ENCODE assay signal across 31 cellular contexts in genomic region chr6:149162924-149163323, GRCh38.
"Had no signal": no experiment of that assay in that cellular context is flagged by ENCODE, and none has a peak within 500 bp of the region (broad histone marks: within the 10 kb centered on the region; RNA-seq: fewer than 3 reads in every experiment).

No MANE protein-coding gene starts in this region.

- ATAC-seq: activated T-cell treated with anti-CD3 and anti-CD28 coated beads, Interleukin-2, amount 50 U/mL, for 72 hours; effector memory CD8-positive, alpha-beta T cell; WTC11 had no signal

- H3K9me3 Mint-ChIP-seq: activated T-cell treated with anti-CD3 and anti-CD28 coated beads, Interleukin-2, amount 50 U/mL, for 24 hours; central memory CD8-positive, alpha-beta T cell; effector memory CD8-positive, alpha-beta T cell; WTC11 had no signal

- H3K27ac Mint-ChIP-seq: activated CD4-positive, alpha-beta memory T cell treated with anti-CD3 and anti-CD28 coated beads, Interleukin-2, amount 10 ng/mL, durations not matched to agents 7 days and 5 days; activated CD4-positive, alpha-beta T cell treated with anti-CD3 and anti-CD28 coated beads, Interleukin-2, amount 10 ng/mL, durations not matched to agents 7 days and 5 days; activated naive CD8-positive, alpha-beta T cell; activated T-cell treated with anti-CD3 and anti-CD28 coated beads, Interleukin-2, amount 50 U/mL, for 24 hours; activated T-cell treated with anti-CD3 and anti-CD28 coated beads, Interleukin-2, amount 50 U/mL, for 72 hours; effector memory CD8-positive, alpha-beta T cell; WTC11 had no signal

- H3K4me1 Mint-ChIP-seq: central memory CD8-positive, alpha-beta T cell had no signal

- H3K4me3 Mint-ChIP-seq: activated CD4-positive, alpha-beta memory T cell treated with anti-CD3 and anti-CD28 coated beads, Interleukin-2, amount 10 ng/mL, durations not matched to agents 7 days and 5 days; activated CD4-positive, alpha-beta T cell treated with anti-CD3 and anti-CD28 coated beads, Interleukin-2, amount 10 ng/mL, durations not matched to agents 7 days and 5 days; activated naive CD8-positive, alpha-beta T cell; activated T-cell treated with anti-CD3 and anti-CD28 coated beads, Interleukin-2, amount 50 U/mL, for 24 hours; activated T-cell treated with anti-CD3 and anti-CD28 coated beads, Interleukin-2, amount 50 U/mL, for 72 hours; central memory CD8-positive, alpha-beta T cell; effector memory CD8-positive, alpha-beta T cell; WTC11 had no signal

- H3K4me3 ChIP-seq: esophagus squamous epithelium had no signal

- FAIRE-seq: astrocyte, bronchial epithelial cell, endothelial cell of umbilical vein had no signal

- H3K36me3 ChIP-seq: brain microvascular endothelial cell, esophagus squamous epithelium had no signal

- H3K27ac ChIP-seq: brain microvascular endothelial cell, epithelial cell of prostate, esophagus squamous epithelium, VCaP had no signal

- DNase-seq: activated CD4-positive, alpha-beta memory T cell treated with anti-CD3 and anti-CD28 coated beads, Interleukin-2, amount 10 ng/mL, durations not matched to agents 7 days and 5 days; activated CD4-positive, alpha-beta T cell treated with anti-CD3 and anti-CD28 coated beads for 1 hour; activated CD4-positive, alpha-beta T cell treated with anti-CD3 and anti-CD28 coated beads for 4 hours; activated CD4-positive, alpha-beta T cell treated with anti-CD3 and anti-CD28 coated beads, Interleukin-2, amount 10 ng/mL, durations not matched to agents 7 days and 5 days; activated CD4-positive, alpha-beta T cell treated with anti-CD3 and anti-CD28 coated beads, Interleukin-2, amount 50 U/mL, for 4 hours; activated CD8-positive, alpha-beta memory T cell treated with anti-CD3 and anti-CD28 coated beads, Interleukin-2, amount 50 U/mL, for 48 hours; activated gamma-delta T cell; activated naive CD4-positive, alpha-beta T cell; activated naive CD4-positive, alpha-beta T cell treated with anti-CD3 and anti-CD28 coated beads, Interleukin-2, amount 50 U/mL, for 16 hours; activated T-cell treated with anti-CD3 and anti-CD28 coated beads for 4 hours; activated T-cell treated with anti-CD3 and anti-CD28 coated beads, Interleukin-2, amount 50 U/mL, for 24 hours; activated T-cell treated with anti-CD3 and anti-CD28 coated beads, Interleukin-2, amount 50 U/mL, for 72 hours; amniotic stem cell; anterior cingulate cortex; brain microvascular endothelial cell; cortex of kidney; dermis blood vessel endothelial cell; effector CD4-positive, alpha-beta T cell; effector memory CD8-positive, alpha-beta T cell; esophagus squamous epithelium; foreskin melanocyte; head of caudate nucleus; T-helper 2 cell had no signal

- H3K36me3 Mint-ChIP-seq: WTC11 had no signal

- H3K27me3 Mint-ChIP-seq: activated CD4-positive, alpha-beta memory T cell treated with anti-CD3 and anti-CD28 coated beads, Interleukin-2, amount 10 ng/mL, durations not matched to agents 7 days and 5 days; activated CD4-positive, alpha-beta T cell treated with anti-CD3 and anti-CD28 coated beads, Interleukin-2, amount 10 ng/mL, durations not matched to agents 7 days and 5 days; activated naive CD8-positive, alpha-beta T cell; activated T-cell treated with anti-CD3 and anti-CD28 coated beads, Interleukin-2, amount 50 U/mL, for 24 hours; central memory CD8-positive, alpha-beta T cell; effector memory CD8-positive, alpha-beta T cell had no signal

- H3K9me3 ChIP-seq: esophagus squamous epithelium had no signal

- H3K27me3 ChIP-seq: brain microvascular endothelial cell, esophagus squamous epithelium had no signal
